In the genomic region with DNA sequence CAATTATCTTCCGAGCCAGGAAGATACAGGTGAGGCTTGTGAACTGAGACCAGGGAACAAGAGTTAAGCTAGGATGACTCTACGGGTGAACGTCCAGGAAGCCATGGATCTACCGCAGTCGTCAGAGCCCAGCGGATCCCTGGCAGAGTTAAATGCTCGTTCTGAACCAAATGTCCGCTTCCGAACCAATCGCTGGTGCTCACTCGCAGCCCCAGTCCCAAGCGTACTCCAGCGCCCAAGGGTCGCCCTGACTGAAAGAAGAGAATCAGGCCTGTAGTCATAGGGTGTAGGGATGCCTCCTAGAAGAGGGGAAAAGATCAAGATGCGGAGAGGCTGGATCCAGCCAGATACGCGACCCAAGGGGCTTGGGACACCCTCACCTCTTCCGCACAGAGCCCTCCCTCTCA, we compare ENCODE assay signal across 8 cellular contexts. TPM values are rescaled to one million over a fixed set of nuclear protein-coding genes. Genes with fewer than 3 reads are reported as not detected.
DNase-seq lines count a peak whose midpoint lies in the region; ATAC-seq and TF ChIP-seq lines count a peak whose summit lies in the region.

No MANE protein-coding gene starts in this region.

- dilution Hi-C loops in mammary epithelial cell (cut with HindIII; ENCODE audit: low sequenced_read_pairs) = no loop called here

- BruUV-seq in mammary epithelial cell (replicated peaks; lab: Mats Ljungman, UMichigan) = no TSS peak

- intact Hi-C loops in left ventricle myocardium inferior (cut with micrococcal nuclease) = no loop called here
- intact Hi-C loops in left cardiac atrium (cut with DNase I) = no loop called here
- intact Hi-C loops in mammary epithelial cell (cut with micrococcal nuclease) = loop anchor here (1.0 to 5.0 kb wide), 4 partner anchors 135 to 345 kb away; partner anchors contain the start of genes ADCK1, GSTZ1 and POMT2
- intact Hi-C loops in mucosa of descending colon (cut with DNase I, micrococcal nuclease) = no loop called here

- H3K36me3 ChIP-seq in left ventricle myocardium inferior (peaks cover 44% of the 10 kb centered on the region), MG63 (peaks cover 25% of the 10 kb centered on the region), mammary epithelial cell (ENCODE audit: insufficient read depth, low read length) (peaks cover 16% of the 10 kb centered on the region), mucosa of descending colon (ENCODE audit: low read depth) (no peaks in the 10 kb centered on the region)

- ATAC-seq in left cardiac atrium (no peak), mucosa of descending colon (peak; percentile 11)

- peaks cover 46% of the 10 kb centered on the region for H3K4me1 ChIP-seq in left ventricle myocardium inferior
- H3K4me1 ChIP-seq in mammary epithelial cell (ENCODE audit: insufficient read depth, low read length) = peaks cover 18% of the 10 kb centered on the region
- peaks cover 16% of the 10 kb centered on the region for H3K4me1 ChIP-seq in mucosa of descending colon (ENCODE audit: low read depth)

- peak overlapping the region; percentile 100 for H3K4me3 ChIP-seq in left ventricle myocardium inferior
- peak overlapping the region; percentile 94 for H3K4me3 ChIP-seq in MG63
- H3K4me3 ChIP-seq in mammary epithelial cell (replicated peaks in 1 of 3; ENCODE audit: insufficient read depth in 1 of 3, low read depth in 2 of 3, low read length in 3 of 3) = peak overlapping the region; percentile 65 to 96 (median 94)
- H3K4me3 ChIP-seq in mucosa of descending colon = peak overlapping the region; percentile 94

- H2AFZ ChIP-seq in mammary epithelial cell (ENCODE audit: low read depth, low read length) = peak overlapping the region; percentile 99

- H3K9me3 ChIP-seq in left ventricle myocardium inferior (replicated peaks) = no peaks in the 10 kb centered on the region
- H3K9me3 ChIP-seq in MG63 = no peaks in the 10 kb centered on the region
- H3K9me3 ChIP-seq in mammary epithelial cell (replicated peaks; ENCODE audit: insufficient read depth, low read length) = no peaks in the 10 kb centered on the region
- no peaks in the 10 kb centered on the region for H3K9me3 ChIP-seq in mucosa of descending colon

- no peak for DNase-seq in left ventricle myocardium inferior
- no peak for DNase-seq in left cardiac atrium
- DNase-seq in MG63 = no peak
- no peak for DNase-seq in mammary epithelial cell
- DNase-seq in mucosa of descending colon = no peak
- DNase-seq in 8988T = no peak
- DNase-seq in GM19238 (ENCODE audit: insufficient read length, low spot score) = no peak
- no peak for DNase-seq in NCI-H146 (lab: John Stamatoyannopoulos, UW)

- peak overlapping the region; percentile 97 for H3K27ac ChIP-seq in left ventricle myocardium inferior (replicated peaks)
- peak overlapping the region; percentile 89 for H3K27ac ChIP-seq in mammary epithelial cell (ENCODE audit: insufficient read depth, low read depth, low read length)

- CTCF ChIA-PET in mammary epithelial cell (lab: Charles Lee; ENCODE audit: low non-redundant PET) = no interaction called here

- peak overlapping the region; percentile 95 for H3K9ac ChIP-seq in mammary epithelial cell (ENCODE audit: insufficient read depth, low read length)

- TF ChIP-seq CTCF in left ventricle myocardium inferior (IDR thresholded peaks at IDR 0.05; ENCODE audit: borderline replicate concordance) = no peak
- TF ChIP-seq CTCF in mammary epithelial cell (conservative IDR thresholded peaks at IDR 0.05 in 1 of 2, IDR thresholded peaks at IDR 0.05 in 1 of 2; ENCODE audit: extremely low read depth in 1 of 2, insufficient read depth in 1 of 2, low read depth in 1 of 2, low read length in 2 of 2) = no peak
- no peak for TF ChIP-seq CTCF in mucosa of descending colon (IDR thresholded peaks at IDR 0.05)

- WGBS in mammary epithelial cell (ENCODE audit: low coverage, missing lambda C conversion rate) = 6% methylated on average over 14 of the region's 18 CpGs

- H3K27me3 ChIP-seq in left ventricle myocardium inferior (ENCODE audit: low read depth) (no peaks in the 10 kb centered on the region), MG63 (no peaks in the 10 kb centered on the region), mammary epithelial cell (ENCODE audit: insufficient read depth, low read length) (no peaks in the 10 kb centered on the region)

- peaks cover 6% of the 10 kb centered on the region for H4K20me1 ChIP-seq in mammary epithelial cell (ENCODE audit: insufficient read depth, low read length)

- peaks cover 70% of the 10 kb centered on the region for H3K79me2 ChIP-seq in mammary epithelial cell (ENCODE audit: insufficient read depth, low read length)

- peak overlapping the region; percentile 79 for H3K4me2 ChIP-seq in mammary epithelial cell (ENCODE audit: insufficient read depth, low read depth, low read length)

- in situ Hi-C loops in mammary epithelial cell (cut with MboI; ENCODE audit: low sequenced_read_pairs in 2 of 2) = loop anchor here in 1 of 2 donors (25.0 kb wide), 1 partner anchor 255 kb away; the partner anchor contains the start of genes ALKBH1 and SLIRP

RNA-seq across cellular contexts. Expression of gene VIPAS39, which starts 0.3 kb away (rescaled TPM):
- total RNA-seq in left ventricle myocardium inferior = 14.9 TPM
- 10 to 100 TPM in 1 of 2 donors, 1 to 10 TPM in 1; 9.1 to 11.7 TPM for total RNA-seq in left cardiac atrium
- 27.7 and 36.3 TPM in 2 replicates for total RNA-seq in MG63 (2014; rRNA removed; shearing (Covaris generic); ENCODE audit: low replicate concordance)
- 10 to 100 TPM; 15.3 to 25.7 TPM for total RNA-seq in mammary epithelial cell
- 14.9 TPM for polyA plus RNA-seq in mammary epithelial cell
- 26.4 TPM for polyA minus RNA-seq in mammary epithelial cell
- total RNA-seq in mucosa of descending colon = 10 to 100 TPM; 17.8 to 23.1 (median 18.0) TPM

RNA-seq across cellular contexts. Expression of gene AHSA1, which starts 0.8 kb away (rescaled TPM):
- total RNA-seq in left ventricle myocardium inferior (183 TPM), left cardiac atrium (100 to 1,000 TPM; 109 to 173 TPM), mammary epithelial cell (100 to 1,000 TPM in 1 of 2 donors, 10 to 100 TPM in 1; 63.7 to 140 TPM), mucosa of descending colon (100 to 1,000 TPM; 102 to 160 (median 116) TPM)
- total RNA-seq in MG63 (2014; rRNA removed; shearing (Covaris generic); ENCODE audit: low replicate concordance) = 160 and 278 TPM in 2 replicates
- polyA plus RNA-seq in mammary epithelial cell = 224 TPM
- polyA minus RNA-seq in mammary epithelial cell = 311 TPM

RNA-seq across cellular contexts. Expression of gene NOXRED1, which starts 33.8 kb away (rescaled TPM):
- total RNA-seq in left ventricle myocardium inferior = 0.14 TPM
- total RNA-seq in left cardiac atrium = under 1 TPM in 1 of 2 donors, not detected in 1; 0.34 TPM
- not detected in 2 replicates for total RNA-seq in MG63 (2014; rRNA removed; shearing (Covaris generic); ENCODE audit: low replicate concordance)
- under 1 TPM; under 0.01 to 0.33 TPM for total RNA-seq in mammary epithelial cell
- polyA plus RNA-seq in mammary epithelial cell = 0.09 TPM
- not detected for polyA minus RNA-seq in mammary epithelial cell
- 1 to 10 TPM in 1 of 3 donors, under 1 TPM in 2; 0.82 to 1.1 (median 0.82) TPM for total RNA-seq in mucosa of descending colon

RNA-seq across cellular contexts. Expression of gene ISM2, which starts 41.5 kb away (rescaled TPM):
- total RNA-seq in left ventricle myocardium inferior (not detected), left cardiac atrium (under 1 TPM; 0.21 to 0.47 TPM), mammary epithelial cell (under 1 TPM; 0.17 to 0.38 TPM), mucosa of descending colon (under 1 TPM in 2 of 3 donors, not detected in 1; 0.10 to 0.98 TPM)
- total RNA-seq in MG63 (2014; rRNA removed; shearing (Covaris generic); ENCODE audit: low replicate concordance) = not detected in 2 replicates
- 0.16 TPM for polyA plus RNA-seq in mammary epithelial cell
- 5.4 TPM for polyA minus RNA-seq in mammary epithelial cell
